Comparison of ENCODE assay signal across 8 cellular contexts in genomic region chr1:182029379-182030331, GRCh38. TPM values are rescaled to one million over a fixed set of nuclear protein-coding genes. Genes with fewer than 3 reads are reported as not detected.
A peak's percentile ranks its signal among the peaks of the same experiment; 100 is the strongest.
DNase-seq lines count a peak whose midpoint lies in the region; ATAC-seq and TF ChIP-seq lines count a peak whose summit lies in the region.

No MANE protein-coding gene starts in this region.

- no peaks in the 10 kb centered on the region for H3K9me3 Mint-ChIP-seq in CD14-positive monocyte

- peaks cover 1 to 7% (median 7%) of the 10 kb centered on the region in 3 donors for H3K27me3 Mint-ChIP-seq in CD14-positive monocyte (ENCODE audit: low read depth in 3 of 3)

- H3K27ac Mint-ChIP-seq in CD14-positive monocyte: peak overlapping the region; percentile 88 to 96 (median 92)

- under 1% methylated on average over 16 of the region's 68 CpGs for WGBS in right lobe of liver (ENCODE audit: insufficient coverage, low coverage, low lambda C conversion rate, missing lambda C conversion rate)

- peaks cover 11% of the 10 kb centered on the region for H3K4me1 Mint-ChIP-seq in CD14-positive monocyte

- no peaks in the 10 kb centered on the region for H3K36me3 ChIP-seq in right lobe of liver

- intact Hi-C loops in CD14-positive monocyte (cut with micrococcal nuclease): no loop called here
- intact Hi-C loops in dorsolateral prefrontal cortex (cut with DNase I): no loop called here
- intact Hi-C loops in right lobe of liver (cut with DNase I): no loop called here

- H3K4me3 ChIP-seq in dorsolateral prefrontal cortex: peak overlapping the region; percentile 57 to 85 (median 74)
- peak overlapping the region; percentile 51 to 71 (median 68) for H3K4me3 ChIP-seq in right lobe of liver

- no peaks in the 10 kb centered on the region for H3K27me3 ChIP-seq in dorsolateral prefrontal cortex
- H3K27me3 ChIP-seq in right lobe of liver: no peaks in the 10 kb centered on the region

- H3K27ac ChIP-seq in dorsolateral prefrontal cortex (peak overlapping the region in 58 of 59 donors; percentile 31 to 94 (median 82)), right lobe of liver (peak overlapping the region; percentile 55 to 62 (median 56))

- peaks cover 0 to 6% (median 3%) of the 10 kb centered on the region in 4 donors for H3K4me1 ChIP-seq in right lobe of liver

- peak; percentile 86 for ATAC-seq in GM19372 (IDR thresholded peaks at IDR 0.05; ENCODE audit: low read depth, unreplicated experiment)
- peak; percentile 73 for ATAC-seq in HG03558 (IDR thresholded peaks at IDR 0.05; ENCODE audit: extremely low read depth, unreplicated experiment)
- peak; percentile 98 to 99 (median 98) for ATAC-seq in right lobe of liver

- TF ChIP-seq CTCF in CD14-positive monocyte (IDR thresholded peaks at IDR 0.05) (peak; percentile 47), dorsolateral prefrontal cortex (IDR thresholded peaks at IDR 0.05 in 54 of 56, conservative IDR thresholded peaks at IDR 0.05 in 2 of 56; ENCODE audit: low read depth in 1 of 56, partially characterized antibody in 56 of 56) (peak; percentile 31 to 86 (median 69)), right lobe of liver (IDR thresholded peaks at IDR 0.05) (peak; percentile 42 to 51 (median 49))

- TF ChIP-seq POLR2A in right lobe of liver (IDR thresholded peaks at IDR 0.05): peak; percentile 82

- DNase-seq in CD14-positive monocyte (ENCODE audit: low spot score) (peak; percentile 96), NCI-H748 (lab: John Stamatoyannopoulos, UW; ENCODE audit: unreplicated experiment) (peak; percentile 93), dorsolateral prefrontal cortex (peak; percentile 87 to 98 (median 95)), right lobe of liver (peak; percentile 98 to 99 (median 98))
- DNase-seq in activated CD4-positive, alpha-beta T cell treated with anti-CD3 and anti-CD28 coated beads, Interleukin-2, amount 50 U/mL, for 4 hours: peak; percentile 97 to 99
- peak; percentile 97 for DNase-seq in stimulated activated CD4-positive, alpha-beta T cell treated with anti-CD3 and anti-CD28 coated beads, Interleukin-4, amount 100 ng/mL, for 24 hours

- no peaks in the 10 kb centered on the region for H3K36me3 Mint-ChIP-seq in CD14-positive monocyte

- H3K4me3 Mint-ChIP-seq in CD14-positive monocyte: peak overlapping the region; percentile 90 to 100

- no peaks in the 10 kb centered on the region for H3K9me3 ChIP-seq in right lobe of liver

RNA-seq across cellular contexts. Expression of gene ZNF648, which starts 31.9 kb away (rescaled TPM):
- polyA plus RNA-seq in CD14-positive monocyte: not detected
- total RNA-seq in dorsolateral prefrontal cortex (under 1 TPM in 117 of 120 experiments, not detected in 3; 0.11 to 0.98 (median 0.41) TPM), right lobe of liver (1 to 10 TPM in 1 of 6 experiments, under 1 TPM in 5; 0.35 to 1.5 (median 0.57) TPM)

Comparison
In these comparisons a context has a peak if more than half of its experiments do, and no peak if none do; other contexts are left out.
1. Peak in every context shown above with its lines: DNase-seq, ATAC-seq, H3K4me3 ChIP-seq and H3K27ac ChIP-seq.